8 cellular contexts compared by ENCODE assay signal in the genomic region with DNA sequence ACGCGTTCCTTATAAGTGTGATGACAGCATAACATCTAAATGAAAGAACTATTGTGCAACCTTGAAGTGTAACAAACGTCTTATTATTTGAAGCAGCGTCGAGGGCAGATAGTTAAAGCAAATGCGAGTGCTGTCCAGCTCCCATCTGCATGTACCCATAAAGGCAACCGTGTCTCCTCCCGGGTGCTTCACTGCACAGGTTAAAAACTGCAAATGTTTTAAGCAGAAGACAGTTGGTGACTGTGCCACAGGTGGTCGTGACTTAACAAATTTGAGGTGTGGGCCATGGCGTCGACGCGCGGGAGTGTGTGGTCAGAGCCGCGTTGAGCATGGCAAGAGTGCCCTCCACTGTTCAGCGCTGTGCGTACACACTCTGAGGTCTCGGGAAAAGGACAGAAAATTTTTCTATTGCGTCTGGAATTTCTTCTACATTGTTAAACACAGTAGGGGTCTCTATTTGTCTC. TPM values are rescaled to one million over a fixed set of nuclear protein-coding genes. Genes with fewer than 3 reads are reported as not detected.
A peak's percentile ranks its signal among the peaks of the same experiment; 100 is the strongest.
DNase-seq lines count a peak whose midpoint lies in the region; ATAC-seq and TF ChIP-seq lines count a peak whose summit lies in the region.

No MANE protein-coding gene starts in this region.

- DNase-seq in Right ventricle myocardium superior (peak; percentile 38), cardiac septum (ENCODE audit: low spot score) (no peak), head of caudate nucleus (peak in 29 of 42 donors; percentile 23 to 73 (median 56)), superior temporal gyrus (ENCODE audit: extremely low spot score) (peak; percentile 68), colonic mucosa (no peak)

- H3K27me3 ChIP-seq in OCI-LY1 (ENCODE audit: insufficient read depth, low read length) (no peaks in the 10 kb centered on the region), colonic mucosa (peaks cover 47% of the 10 kb centered on the region)

- ATAC-seq in Right ventricle myocardium superior (ENCODE audit: poor library complexity) (peak; percentile 27), GM21528 (IDR thresholded peaks at IDR 0.05; ENCODE audit: low FRiP score, unreplicated experiment) (no peak), HG03139 (IDR thresholded peaks at IDR 0.05; ENCODE audit: unreplicated experiment) (no peak)

- TF ChIP-seq CTCF in OCI-LY1 (IDR thresholded peaks at IDR 0.05; ENCODE audit: low read length) (peak; percentile 35; the same call in 1 of the 2 replicates), colonic mucosa (IDR thresholded peaks at IDR 0.05) (no peak)

- no peak overlapping the region for H3K4me2 ChIP-seq in OCI-LY1 (ENCODE audit: low read length)

- no peaks in the 10 kb centered on the region for H3K9me2 ChIP-seq in OCI-LY1 (ENCODE audit: low read depth, low read length)

- no peaks in the 10 kb centered on the region for H3K79me2 ChIP-seq in OCI-LY1 (ENCODE audit: insufficient read depth, low read length)

- H3K4me3 ChIP-seq in OCI-LY1 (ENCODE audit: low read depth, low read length, poor library complexity, severe bottlenecking) (no peak overlapping the region), colonic mucosa (no peak overlapping the region)

- H3K9ac ChIP-seq in OCI-LY1 (ENCODE audit: low read length) (no peak overlapping the region), colonic mucosa (ENCODE audit: low read depth in 2 of 2, low read length in 2 of 2) (no peak overlapping the region)

- no peaks in the 10 kb centered on the region for H3K36me3 ChIP-seq in OCI-LY1 (ENCODE audit: insufficient read depth, low read length)
- no peaks in the 10 kb centered on the region for H3K36me3 ChIP-seq in colonic mucosa

- intact Hi-C loops in Right ventricle myocardium superior (cut with DNase I), result no loop called here
- intact Hi-C loops in cardiac septum (cut with DNase I), result no loop called here
- intact Hi-C loops in head of caudate nucleus (cut with DNase I), result no loop called here
- intact Hi-C loops in colonic mucosa (cut with DNase I), result no loop called here

- no peaks in the 10 kb centered on the region for H3K4me1 ChIP-seq in OCI-LY1 (ENCODE audit: insufficient read depth, low read length, severe bottlenecking)
- H3K4me1 ChIP-seq in colonic mucosa, result no peaks in the 10 kb centered on the region

- H3K27ac ChIP-seq in OCI-LY1 (ENCODE audit: low read depth, low read length, poor library complexity, severe bottlenecking), result no peak overlapping the region
- H3K27ac ChIP-seq in colonic mucosa, result no peak overlapping the region

- no peaks in the 10 kb centered on the region for H4K20me1 ChIP-seq in OCI-LY1 (ENCODE audit: insufficient read depth, low read length)

- no peak overlapping the region for H2AFZ ChIP-seq in OCI-LY1 (ENCODE audit: low read length)

- H3F3A ChIP-seq in OCI-LY1 (ENCODE audit: insufficient read depth, low read length), result no peaks in the 10 kb centered on the region

- H3K9me3 ChIP-seq in OCI-LY1 (ENCODE audit: low read length), result no peaks in the 10 kb centered on the region
- no peaks in the 10 kb centered on the region for H3K9me3 ChIP-seq in colonic mucosa

RNA-seq across cellular contexts. Expression of gene SALL3, which starts 6.4 kb away (rescaled TPM):
- 0.08 TPM for total RNA-seq in Right ventricle myocardium superior
- total RNA-seq in cardiac septum, result 0.30 TPM
- total RNA-seq in colonic mucosa, result under 1 TPM in 1 of 2 donors, not detected in 1; 0.05 TPM

Comparison
In these comparisons a context has a peak if more than half of its experiments do, and no peak if none do; other contexts are left out.
1. DNase-seq: peak in Right ventricle myocardium superior (single experiment), head of caudate nucleus (29 of 42) and superior temporal gyrus (single experiment); none in cardiac septum (single experiment) and colonic mucosa (single experiment).